1 cellular context compared by ENCODE assay signal in the genomic region with DNA sequence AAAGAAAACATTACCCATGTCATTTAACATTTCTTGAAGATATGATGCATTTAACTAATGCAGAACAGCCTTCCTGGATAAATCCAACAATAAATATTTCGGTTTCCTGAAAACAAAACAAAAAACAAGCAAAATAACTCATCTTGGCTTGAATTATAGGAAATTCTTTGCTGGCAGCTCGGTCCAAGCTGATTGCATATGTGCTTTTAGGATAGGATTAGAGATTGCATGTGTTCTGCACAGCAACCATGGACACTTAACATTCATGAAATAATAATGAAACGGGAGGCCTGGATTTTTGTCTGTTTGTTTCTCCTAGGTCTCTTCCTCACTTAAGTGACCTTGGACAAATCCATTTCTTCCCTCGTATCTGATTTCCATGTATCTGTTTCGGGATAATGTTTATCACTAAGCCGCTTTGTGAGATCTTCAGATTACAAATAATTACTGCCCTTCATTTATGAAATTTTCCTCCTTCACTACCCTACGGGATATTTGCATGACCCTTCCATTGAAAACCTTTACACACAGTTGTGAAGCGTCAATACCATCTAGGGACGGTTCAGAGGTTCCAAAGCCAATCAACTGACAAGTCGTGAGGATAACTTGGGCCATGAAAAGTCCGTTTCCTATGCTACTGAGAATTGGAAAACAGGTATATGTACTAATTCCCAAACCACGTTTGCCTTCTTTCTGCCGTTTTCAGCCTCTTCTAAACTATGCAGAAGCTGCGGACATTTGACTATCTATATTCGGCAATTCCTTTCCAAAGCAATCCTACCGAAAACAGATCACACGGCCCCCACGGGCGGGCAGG.
TF ChIP-seq lines count a peak whose summit lies in the region.

No MANE protein-coding gene starts in this region.

TF ChIP-seq in K562, 482 proteins besides CTCF, POLR2A, EP300 and RAD21 (continued from another document):
- TF ChIP-seq, protein P1, sequence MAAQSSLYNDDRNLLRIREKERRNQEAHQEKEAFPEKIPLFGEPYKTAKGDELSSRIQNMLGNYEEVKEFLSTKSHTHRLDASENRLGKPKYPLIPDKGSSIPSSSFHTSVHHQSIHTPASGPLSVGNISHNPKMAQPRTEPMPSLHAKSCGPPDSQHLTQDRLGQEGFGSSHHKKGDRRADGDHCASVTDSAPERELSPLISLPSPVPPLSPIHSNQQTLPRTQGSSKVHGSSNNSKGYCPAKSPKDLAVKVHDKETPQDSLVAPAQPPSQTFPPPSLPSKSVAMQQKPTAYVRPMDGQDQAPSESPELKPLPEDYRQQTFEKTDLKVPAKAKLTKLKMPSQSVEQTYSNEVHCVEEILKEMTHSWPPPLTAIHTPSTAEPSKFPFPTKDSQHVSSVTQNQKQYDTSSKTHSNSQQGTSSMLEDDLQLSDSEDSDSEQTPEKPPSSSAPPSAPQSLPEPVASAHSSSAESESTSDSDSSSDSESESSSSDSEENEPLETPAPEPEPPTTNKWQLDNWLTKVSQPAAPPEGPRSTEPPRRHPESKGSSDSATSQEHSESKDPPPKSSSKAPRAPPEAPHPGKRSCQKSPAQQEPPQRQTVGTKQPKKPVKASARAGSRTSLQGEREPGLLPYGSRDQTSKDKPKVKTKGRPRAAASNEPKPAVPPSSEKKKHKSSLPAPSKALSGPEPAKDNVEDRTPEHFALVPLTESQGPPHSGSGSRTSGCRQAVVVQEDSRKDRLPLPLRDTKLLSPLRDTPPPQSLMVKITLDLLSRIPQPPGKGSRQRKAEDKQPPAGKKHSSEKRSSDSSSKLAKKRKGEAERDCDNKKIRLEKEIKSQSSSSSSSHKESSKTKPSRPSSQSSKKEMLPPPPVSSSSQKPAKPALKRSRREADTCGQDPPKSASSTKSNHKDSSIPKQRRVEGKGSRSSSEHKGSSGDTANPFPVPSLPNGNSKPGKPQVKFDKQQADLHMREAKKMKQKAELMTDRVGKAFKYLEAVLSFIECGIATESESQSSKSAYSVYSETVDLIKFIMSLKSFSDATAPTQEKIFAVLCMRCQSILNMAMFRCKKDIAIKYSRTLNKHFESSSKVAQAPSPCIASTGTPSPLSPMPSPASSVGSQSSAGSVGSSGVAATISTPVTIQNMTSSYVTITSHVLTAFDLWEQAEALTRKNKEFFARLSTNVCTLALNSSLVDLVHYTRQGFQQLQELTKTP (IDR thresholded peaks at IDR 0.05; ENCODE audit: low read depth in 1 of 2, partially characterized antibody in 2 of 2) = peak in 1 of 2 experiments; percentile 75
- TF ChIP-seq CHD1 (IDR thresholded peaks at IDR 0.05; ENCODE audit: low read length) (no peak), ESRRB (CRISPR knock-in tag; IDR thresholded peaks at IDR 0.05; ENCODE audit: borderline replicate concordance) (no peak), TAF9B (IDR thresholded peaks at IDR 0.05; ENCODE audit: partially characterized antibody) (no peak), ZNF561 (CRISPR knock-in tag; conservative IDR thresholded peaks at IDR 0.05) (no peak), ZNF253 (CRISPR knock-in tag; conservative IDR thresholded peaks at IDR 0.05) (no peak), ESRRA (IDR thresholded peaks at IDR 0.05; ENCODE audit: borderline replicate concordance, low read depth) (peak; percentile 9; the same call in 1 of the 2 replicates), ERF (CRISPR knock-in tag; IDR thresholded peaks at IDR 0.05) (peak; percentile 38; the same call in 1 of the 2 replicates), MED1 (CRISPR knock-in tag; IDR thresholded peaks at IDR 0.05; ENCODE audit: borderline replicate concordance) (no peak), FOXJ2 (tag; IDR thresholded peaks at IDR 0.05) (no peak), ZNF551 (CRISPR knock-in tag; IDR thresholded peaks at IDR 0.05) (no peak), ZNF830 (CRISPR knock-in tag; IDR thresholded peaks at IDR 0.05) (no peak), RNF2 (IDR thresholded peaks at IDR 0.05) (no peak), SMAD3 (CRISPR knock-in tag; conservative IDR thresholded peaks at IDR 0.05) (0 out of 2 replicates have a peak, but pooled peaks have one; percentile 22), HNRNPUL1 (IDR thresholded peaks at IDR 0.05; ENCODE audit: low read length) (no peak), HDGF (IDR thresholded peaks at IDR 0.05) (0 out of 2 replicates have a peak, but pooled peaks have one; percentile 27), SIN3B (IDR thresholded peaks at IDR 0.05; ENCODE audit: low read depth) (no peak), MYC (IDR thresholded peaks at IDR 0.05; ENCODE audit: low read depth, low read length) (no peak), MYC (CRISPR knock-in tag; IDR thresholded peaks at IDR 0.05; ENCODE audit: borderline replicate concordance, low read depth) (peak; percentile 22; the same call in 1 of the 2 replicates), XRCC5 (IDR thresholded peaks at IDR 0.05; ENCODE audit: low read depth, low read length) (no peak), ELF4 (CRISPR knock-in tag; IDR thresholded peaks at IDR 0.05) (no peak), PHF8 (IDR thresholded peaks at IDR 0.05; ENCODE audit: borderline replicate concordance, low read length) (no peak), RBFOX2 (IDR thresholded peaks at IDR 0.05; ENCODE audit: low read depth, low read length) (no peak)
- TF ChIP-seq, protein P2, sequence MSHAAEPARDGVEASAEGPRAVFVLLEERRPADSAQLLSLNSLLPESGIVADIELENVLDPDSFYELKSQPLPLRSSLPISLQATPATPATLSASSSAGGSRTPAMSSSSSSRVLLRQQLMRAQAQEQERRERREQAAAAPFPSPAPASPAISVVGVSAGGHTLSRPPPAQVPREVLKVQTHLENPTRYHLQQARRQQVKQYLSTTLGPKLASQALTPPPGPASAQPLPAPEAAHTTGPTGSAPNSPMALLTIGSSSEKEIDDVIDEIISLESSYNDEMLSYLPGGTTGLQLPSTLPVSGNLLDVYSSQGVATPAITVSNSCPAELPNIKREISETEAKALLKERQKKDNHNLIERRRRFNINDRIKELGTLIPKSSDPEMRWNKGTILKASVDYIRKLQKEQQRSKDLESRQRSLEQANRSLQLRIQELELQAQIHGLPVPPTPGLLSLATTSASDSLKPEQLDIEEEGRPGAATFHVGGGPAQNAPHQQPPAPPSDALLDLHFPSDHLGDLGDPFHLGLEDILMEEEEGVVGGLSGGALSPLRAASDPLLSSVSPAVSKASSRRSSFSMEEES (CRISPR knock-in tag; IDR thresholded peaks at IDR 0.05) = no peak
- TF ChIP-seq, protein P3, sequence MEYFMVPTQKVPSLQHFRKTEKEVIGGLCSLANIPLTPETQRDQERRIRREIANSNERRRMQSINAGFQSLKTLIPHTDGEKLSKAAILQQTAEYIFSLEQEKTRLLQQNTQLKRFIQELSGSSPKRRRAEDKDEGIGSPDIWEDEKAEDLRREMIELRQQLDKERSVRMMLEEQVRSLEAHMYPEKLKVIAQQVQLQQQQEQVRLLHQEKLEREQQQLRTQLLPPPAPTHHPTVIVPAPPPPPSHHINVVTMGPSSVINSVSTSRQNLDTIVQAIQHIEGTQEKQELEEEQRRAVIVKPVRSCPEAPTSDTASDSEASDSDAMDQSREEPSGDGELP (CRISPR knock-in tag; IDR thresholded peaks at IDR 0.05; ENCODE audit: borderline replicate concordance) = no peak
- TF ChIP-seq, protein P4, sequence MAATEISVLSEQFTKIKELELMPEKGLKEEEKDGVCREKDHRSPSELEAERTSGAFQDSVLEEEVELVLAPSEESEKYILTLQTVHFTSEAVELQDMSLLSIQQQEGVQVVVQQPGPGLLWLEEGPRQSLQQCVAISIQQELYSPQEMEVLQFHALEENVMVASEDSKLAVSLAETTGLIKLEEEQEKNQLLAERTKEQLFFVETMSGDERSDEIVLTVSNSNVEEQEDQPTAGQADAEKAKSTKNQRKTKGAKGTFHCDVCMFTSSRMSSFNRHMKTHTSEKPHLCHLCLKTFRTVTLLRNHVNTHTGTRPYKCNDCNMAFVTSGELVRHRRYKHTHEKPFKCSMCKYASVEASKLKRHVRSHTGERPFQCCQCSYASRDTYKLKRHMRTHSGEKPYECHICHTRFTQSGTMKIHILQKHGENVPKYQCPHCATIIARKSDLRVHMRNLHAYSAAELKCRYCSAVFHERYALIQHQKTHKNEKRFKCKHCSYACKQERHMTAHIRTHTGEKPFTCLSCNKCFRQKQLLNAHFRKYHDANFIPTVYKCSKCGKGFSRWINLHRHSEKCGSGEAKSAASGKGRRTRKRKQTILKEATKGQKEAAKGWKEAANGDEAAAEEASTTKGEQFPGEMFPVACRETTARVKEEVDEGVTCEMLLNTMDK (IDR thresholded peaks at IDR 0.05; ENCODE audit: borderline replicate concordance, insufficient read depth, low read depth, low read length, poor library complexity, severe bottlenecking) = no peak
- TF ChIP-seq, protein P5, sequence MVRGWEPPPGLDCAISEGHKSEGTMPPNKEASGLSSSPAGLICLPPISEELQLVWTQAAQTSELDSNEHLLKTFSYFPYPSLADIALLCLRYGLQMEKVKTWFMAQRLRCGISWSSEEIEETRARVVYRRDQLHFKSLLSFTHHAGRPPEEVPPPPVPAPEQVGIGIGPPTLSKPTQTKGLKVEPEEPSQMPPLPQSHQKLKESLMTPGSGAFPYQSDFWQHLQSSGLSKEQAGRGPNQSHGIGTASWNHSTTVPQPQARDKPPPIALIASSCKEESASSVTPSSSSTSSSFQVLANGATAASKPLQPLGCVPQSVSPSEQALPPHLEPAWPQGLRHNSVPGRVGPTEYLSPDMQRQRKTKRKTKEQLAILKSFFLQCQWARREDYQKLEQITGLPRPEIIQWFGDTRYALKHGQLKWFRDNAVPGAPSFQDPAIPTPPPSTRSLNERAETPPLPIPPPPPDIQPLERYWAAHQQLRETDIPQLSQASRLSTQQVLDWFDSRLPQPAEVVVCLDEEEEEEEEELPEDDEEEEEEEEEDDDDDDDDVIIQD (CRISPR knock-in tag; IDR thresholded peaks at IDR 0.05) = 0 out of 2 replicates have a peak, but pooled peaks have one; percentile 20
- TF ChIP-seq, protein P6, sequence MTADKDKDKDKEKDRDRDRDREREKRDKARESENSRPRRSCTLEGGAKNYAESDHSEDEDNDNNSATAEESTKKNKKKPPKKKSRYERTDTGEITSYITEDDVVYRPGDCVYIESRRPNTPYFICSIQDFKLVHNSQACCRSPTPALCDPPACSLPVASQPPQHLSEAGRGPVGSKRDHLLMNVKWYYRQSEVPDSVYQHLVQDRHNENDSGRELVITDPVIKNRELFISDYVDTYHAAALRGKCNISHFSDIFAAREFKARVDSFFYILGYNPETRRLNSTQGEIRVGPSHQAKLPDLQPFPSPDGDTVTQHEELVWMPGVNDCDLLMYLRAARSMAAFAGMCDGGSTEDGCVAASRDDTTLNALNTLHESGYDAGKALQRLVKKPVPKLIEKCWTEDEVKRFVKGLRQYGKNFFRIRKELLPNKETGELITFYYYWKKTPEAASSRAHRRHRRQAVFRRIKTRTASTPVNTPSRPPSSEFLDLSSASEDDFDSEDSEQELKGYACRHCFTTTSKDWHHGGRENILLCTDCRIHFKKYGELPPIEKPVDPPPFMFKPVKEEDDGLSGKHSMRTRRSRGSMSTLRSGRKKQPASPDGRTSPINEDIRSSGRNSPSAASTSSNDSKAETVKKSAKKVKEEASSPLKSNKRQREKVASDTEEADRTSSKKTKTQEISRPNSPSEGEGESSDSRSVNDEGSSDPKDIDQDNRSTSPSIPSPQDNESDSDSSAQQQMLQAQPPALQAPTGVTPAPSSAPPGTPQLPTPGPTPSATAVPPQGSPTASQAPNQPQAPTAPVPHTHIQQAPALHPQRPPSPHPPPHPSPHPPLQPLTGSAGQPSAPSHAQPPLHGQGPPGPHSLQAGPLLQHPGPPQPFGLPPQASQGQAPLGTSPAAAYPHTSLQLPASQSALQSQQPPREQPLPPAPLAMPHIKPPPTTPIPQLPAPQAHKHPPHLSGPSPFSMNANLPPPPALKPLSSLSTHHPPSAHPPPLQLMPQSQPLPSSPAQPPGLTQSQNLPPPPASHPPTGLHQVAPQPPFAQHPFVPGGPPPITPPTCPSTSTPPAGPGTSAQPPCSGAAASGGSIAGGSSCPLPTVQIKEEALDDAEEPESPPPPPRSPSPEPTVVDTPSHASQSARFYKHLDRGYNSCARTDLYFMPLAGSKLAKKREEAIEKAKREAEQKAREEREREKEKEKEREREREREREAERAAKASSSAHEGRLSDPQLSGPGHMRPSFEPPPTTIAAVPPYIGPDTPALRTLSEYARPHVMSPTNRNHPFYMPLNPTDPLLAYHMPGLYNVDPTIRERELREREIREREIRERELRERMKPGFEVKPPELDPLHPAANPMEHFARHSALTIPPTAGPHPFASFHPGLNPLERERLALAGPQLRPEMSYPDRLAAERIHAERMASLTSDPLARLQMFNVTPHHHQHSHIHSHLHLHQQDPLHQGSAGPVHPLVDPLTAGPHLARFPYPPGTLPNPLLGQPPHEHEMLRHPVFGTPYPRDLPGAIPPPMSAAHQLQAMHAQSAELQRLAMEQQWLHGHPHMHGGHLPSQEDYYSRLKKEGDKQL (CRISPR knock-in tag; IDR thresholded peaks at IDR 0.05; ENCODE audit: borderline replicate concordance) = no peak
- TF ChIP-seq, protein P7, sequence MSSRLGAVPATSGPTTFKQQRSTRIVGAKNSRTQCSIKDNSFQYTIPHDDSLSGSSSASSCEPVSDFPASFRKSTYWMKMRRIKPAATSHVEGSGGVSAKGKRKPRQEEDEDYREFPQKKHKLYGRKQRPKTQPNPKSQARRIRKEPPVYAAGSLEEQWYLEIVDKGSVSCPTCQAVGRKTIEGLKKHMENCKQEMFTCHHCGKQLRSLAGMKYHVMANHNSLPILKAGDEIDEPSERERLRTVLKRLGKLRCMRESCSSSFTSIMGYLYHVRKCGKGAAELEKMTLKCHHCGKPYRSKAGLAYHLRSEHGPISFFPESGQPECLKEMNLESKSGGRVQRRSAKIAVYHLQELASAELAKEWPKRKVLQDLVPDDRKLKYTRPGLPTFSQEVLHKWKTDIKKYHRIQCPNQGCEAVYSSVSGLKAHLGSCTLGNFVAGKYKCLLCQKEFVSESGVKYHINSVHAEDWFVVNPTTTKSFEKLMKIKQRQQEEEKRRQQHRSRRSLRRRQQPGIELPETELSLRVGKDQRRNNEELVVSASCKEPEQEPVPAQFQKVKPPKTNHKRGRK (tag; IDR thresholded peaks at IDR 0.05) = no peak
- TF ChIP-seq, protein P8, sequence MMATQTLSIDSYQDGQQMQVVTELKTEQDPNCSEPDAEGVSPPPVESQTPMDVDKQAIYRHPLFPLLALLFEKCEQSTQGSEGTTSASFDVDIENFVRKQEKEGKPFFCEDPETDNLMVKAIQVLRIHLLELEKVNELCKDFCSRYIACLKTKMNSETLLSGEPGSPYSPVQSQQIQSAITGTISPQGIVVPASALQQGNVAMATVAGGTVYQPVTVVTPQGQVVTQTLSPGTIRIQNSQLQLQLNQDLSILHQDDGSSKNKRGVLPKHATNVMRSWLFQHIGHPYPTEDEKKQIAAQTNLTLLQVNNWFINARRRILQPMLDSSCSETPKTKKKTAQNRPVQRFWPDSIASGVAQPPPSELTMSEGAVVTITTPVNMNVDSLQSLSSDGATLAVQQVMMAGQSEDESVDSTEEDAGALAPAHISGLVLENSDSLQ (IDR thresholded peaks at IDR 0.05) = peak; percentile 60; the same call in 1 of the 2 replicates
- TF ChIP-seq, protein P9, sequence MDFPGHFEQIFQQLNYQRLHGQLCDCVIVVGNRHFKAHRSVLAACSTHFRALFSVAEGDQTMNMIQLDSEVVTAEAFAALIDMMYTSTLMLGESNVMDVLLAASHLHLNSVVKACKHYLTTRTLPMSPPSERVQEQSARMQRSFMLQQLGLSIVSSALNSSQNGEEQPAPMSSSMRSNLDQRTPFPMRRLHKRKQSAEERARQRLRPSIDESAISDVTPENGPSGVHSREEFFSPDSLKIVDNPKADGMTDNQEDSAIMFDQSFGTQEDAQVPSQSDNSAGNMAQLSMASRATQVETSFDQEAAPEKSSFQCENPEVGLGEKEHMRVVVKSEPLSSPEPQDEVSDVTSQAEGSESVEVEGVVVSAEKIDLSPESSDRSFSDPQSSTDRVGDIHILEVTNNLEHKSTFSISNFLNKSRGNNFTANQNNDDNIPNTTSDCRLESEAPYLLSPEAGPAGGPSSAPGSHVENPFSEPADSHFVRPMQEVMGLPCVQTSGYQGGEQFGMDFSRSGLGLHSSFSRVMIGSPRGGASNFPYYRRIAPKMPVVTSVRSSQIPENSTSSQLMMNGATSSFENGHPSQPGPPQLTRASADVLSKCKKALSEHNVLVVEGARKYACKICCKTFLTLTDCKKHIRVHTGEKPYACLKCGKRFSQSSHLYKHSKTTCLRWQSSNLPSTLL (IDR thresholded peaks at IDR 0.05) = no peak
